ENCODE assay signal across 8 cellular contexts in the genomic region with DNA sequence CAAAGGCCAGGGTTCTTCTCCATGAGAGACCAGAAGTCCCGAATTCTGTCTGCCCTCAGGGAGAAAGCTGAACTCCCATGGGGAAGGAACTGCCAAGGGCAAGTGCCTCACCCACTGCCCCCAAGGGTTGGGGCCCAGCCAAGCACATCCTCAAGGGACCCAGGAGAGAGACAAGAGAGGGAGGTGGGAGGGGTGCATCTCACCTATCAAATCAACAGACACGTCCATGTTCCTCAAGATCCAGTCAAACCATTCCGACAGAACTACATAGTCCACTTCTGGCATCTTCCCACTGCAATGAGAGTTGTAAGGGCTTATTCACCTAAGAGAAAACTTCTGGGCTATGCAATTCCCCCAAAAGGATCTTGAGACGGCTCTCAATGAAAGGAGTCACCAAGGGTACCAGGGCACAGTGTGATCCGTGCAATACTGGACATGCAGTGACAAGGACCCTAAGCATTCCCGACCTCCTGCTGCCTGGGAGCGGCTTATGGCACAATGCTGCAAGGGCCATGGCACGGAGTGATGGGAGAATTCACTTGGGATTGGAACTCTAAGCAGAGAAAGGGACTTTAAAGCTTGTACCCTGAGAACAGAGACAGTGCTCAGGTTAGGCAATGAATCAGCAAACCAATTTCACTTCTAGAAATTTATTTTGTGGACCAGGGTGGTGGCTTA. TPM values are rescaled to one million over a fixed set of nuclear protein-coding genes. Genes with fewer than 3 reads are reported as not detected.
DNase-seq lines count a peak whose midpoint lies in the region; ATAC-seq and TF ChIP-seq lines count a peak whose summit lies in the region.

No MANE protein-coding gene starts in this region.

- peaks cover 2% of the 10 kb centered on the region for H3K79me2 ChIP-seq in osteoblast (ENCODE audit: insufficient read depth, low read length)

- no peaks in the 10 kb centered on the region for H3K9me3 Mint-ChIP-seq in effector memory CD8-positive, alpha-beta T cell

- peaks cover 44% of the 10 kb centered on the region for H3K4me1 ChIP-seq in osteoblast (ENCODE audit: insufficient read depth, low read length)

- peak overlapping the region; percentile 73 for H3K4me2 ChIP-seq in osteoblast (ENCODE audit: insufficient read depth, low read length)

- DNase-seq in NCI-H69 (lab: John Stamatoyannopoulos, UW) (peak; percentile 8), osteoblast (ENCODE audit: insufficient read length, low spot score, missing footprints) (peak; percentile 30), NCI-H1092 (lab: John Stamatoyannopoulos, UW) (no peak), NCI-H526 treated with DMSO at 0.1 percent for 48 hours (lab: John Stamatoyannopoulos, UW) (no peak), amniotic stem cell (lab: John Stamatoyannopoulos, UW) (no peak)
- no peak for DNase-seq in effector memory CD8-positive, alpha-beta T cell

- peak overlapping the region; percentile 69 to 77 for H3K4me3 Mint-ChIP-seq in effector memory CD8-positive, alpha-beta T cell

- H3K36me3 ChIP-seq in osteoblast (ENCODE audit: insufficient read depth, low read length), result peaks cover 6% of the 10 kb centered on the region

- H3K9me3 ChIP-seq in osteoblast (ENCODE audit: low read depth, low read length), result no peaks in the 10 kb centered on the region

- H3K27ac Mint-ChIP-seq in effector memory CD8-positive, alpha-beta T cell, result peak overlapping the region; percentile 97 to 100

- H3K27me3 Mint-ChIP-seq in effector memory CD8-positive, alpha-beta T cell, result no peaks in the 10 kb centered on the region

- H4K20me1 ChIP-seq in osteoblast (ENCODE audit: insufficient read depth, low read length), result peaks cover 2% of the 10 kb centered on the region

- H3K27me3 ChIP-seq in osteoblast (ENCODE audit: insufficient read depth, low read length), result no peaks in the 10 kb centered on the region

- H3K27ac ChIP-seq in C4-2B (peak overlapping the region; percentile 94), osteoblast (ENCODE audit: low read depth, low read length) (peak overlapping the region; percentile 88)

- no peak overlapping the region for H3K4me3 ChIP-seq in osteoblast (ENCODE audit: insufficient read depth, low read length)

- H3K36me3 Mint-ChIP-seq in effector memory CD8-positive, alpha-beta T cell (ENCODE audit: insufficient read depth), result peaks cover 13% of the 10 kb centered on the region

- peaks cover 65 to 67% of the 10 kb centered on the region in 2 donors for H3K4me1 Mint-ChIP-seq in effector memory CD8-positive, alpha-beta T cell (ENCODE audit: low read depth in 2 of 2)

- H2AFZ ChIP-seq in osteoblast (ENCODE audit: low read length), result no peak overlapping the region

- TF ChIP-seq CTCF in C4-2B (conservative IDR thresholded peaks at IDR 0.05), result no peak
- no peak for TF ChIP-seq CTCF in osteoblast (IDR thresholded peaks at IDR 0.05; ENCODE audit: extremely low read depth, low read depth, low read length)

- ATAC-seq in effector memory CD8-positive, alpha-beta T cell (replicated peaks), result no peak
- ATAC-seq in GM18873 (IDR thresholded peaks at IDR 0.05; ENCODE audit: low FRiP score, unreplicated experiment), result no peak

RNA-seq across cellular contexts. Expression of a gene that starts 32.2 kb away (rescaled TPM):
- total RNA-seq in osteoblast, result 73.5 and 81.3 TPM in 2 replicates

RNA-seq across cellular contexts. Expression of a gene that starts 34.7 kb away (rescaled TPM):
- 46.0 and 48.9 TPM in 2 replicates for total RNA-seq in osteoblast

RNA-seq across cellular contexts. Expression of a gene that starts 48.5 kb away (rescaled TPM):
- total RNA-seq in osteoblast, result 4.0 and 4.1 TPM in 2 replicates

Comparison
In these comparisons a context has a peak if more than half of its experiments do, and no peak if none do; other contexts are left out.
1. DNase-seq: peak in NCI-H69 (single experiment) and osteoblast (single experiment); none in effector memory CD8-positive, alpha-beta T cell (0 of 3), NCI-H1092 (single experiment), NCI-H526 treated with DMSO at 0.1 percent for 48 hours (single experiment) and amniotic stem cell (single experiment).